ENCODE assay signal across 2 cellular contexts in genomic region chr10:103519798-103520197, GRCh38.
TF ChIP-seq lines count a peak whose summit lies in the region.

No MANE protein-coding gene starts in this region.

TF ChIP-seq in GM23338, 12 proteins besides CTCF, POLR2A, EP300 and RAD21:
- TF ChIP-seq POLR2AphosphoS5 (IDR thresholded peaks at IDR 0.05; ENCODE audit: low read depth) (no peak), STAT1 (IDR thresholded peaks at IDR 0.05; ENCODE audit: unreplicated experiment) (no peak)

TF ChIP-seq in HepG2, 621 proteins besides CTCF, POLR2A, EP300 and RAD21:
- TF ChIP-seq PHF20 (CRISPR knock-in tag; IDR thresholded peaks at IDR 0.05) (no peak), HBP1 (CRISPR knock-in tag; IDR thresholded peaks at IDR 0.05; ENCODE audit: low read depth) (no peak), ZNF83 (CRISPR knock-in tag; IDR thresholded peaks at IDR 0.05; ENCODE audit: borderline replicate concordance) (no peak), ATF4 (CRISPR knock-in tag; IDR thresholded peaks at IDR 0.05) (no peak), SMAD1 (CRISPR knock-in tag; IDR thresholded peaks at IDR 0.05; ENCODE audit: borderline replicate concordance, low read depth) (no peak), CSRNP1 (CRISPR knock-in tag; IDR thresholded peaks at IDR 0.05) (no peak), ZNF605 (CRISPR knock-in tag; IDR thresholded peaks at IDR 0.05) (no peak), DMAP1 (CRISPR knock-in tag; IDR thresholded peaks at IDR 0.05) (no peak), MYPOP (CRISPR knock-in tag; IDR thresholded peaks at IDR 0.05) (no peak), HOMEZ (CRISPR knock-in tag; IDR thresholded peaks at IDR 0.05; ENCODE audit: low read depth) (no peak), ZNF614 (CRISPR knock-in tag; IDR thresholded peaks at IDR 0.05; ENCODE audit: borderline replicate concordance) (no peak), ZNF558 (CRISPR knock-in tag; IDR thresholded peaks at IDR 0.05; ENCODE audit: borderline replicate concordance) (no peak), ATF7 (IDR thresholded peaks at IDR 0.05) (no peak), ATF7 (CRISPR knock-in tag; IDR thresholded peaks at IDR 0.05) (no peak), RBFOX2 (IDR thresholded peaks at IDR 0.05; ENCODE audit: low read depth, low read length) (no peak), ZNF354B (CRISPR knock-in tag; IDR thresholded peaks at IDR 0.05) (no peak), POGK (CRISPR knock-in tag; conservative IDR thresholded peaks at IDR 0.05) (no peak), DNMT3B (CRISPR knock-in tag; conservative IDR thresholded peaks at IDR 0.05) (no peak), RARA (CRISPR knock-in tag; IDR thresholded peaks at IDR 0.05) (no peak), ZNF510 (CRISPR knock-in tag; IDR thresholded peaks at IDR 0.05; ENCODE audit: low read depth) (no peak), KDM6A (CRISPR knock-in tag; IDR thresholded peaks at IDR 0.05; ENCODE audit: low read depth) (no peak)
